In genomic region chr7:155684546-155684945, GRCh38 we compare ENCODE assay signal across 14 cellular contexts. TPM values are rescaled to one million over a fixed set of nuclear protein-coding genes. Genes with fewer than 3 reads are reported as not detected.
DNase-seq lines count a peak whose midpoint lies in the region; ATAC-seq and TF ChIP-seq lines count a peak whose summit lies in the region.
"Had no signal": no experiment of that assay in that cellular context is flagged by ENCODE, and none has a peak within 500 bp of the region (broad histone marks: within the 10 kb centered on the region; RNA-seq: fewer than 3 reads in every experiment).

No MANE protein-coding gene starts in this region.

- no peak overlapping the region for H3K4me3 Mint-ChIP-seq in WTC11
- peak overlapping the region; percentile 8 to 54 for H3K4me3 Mint-ChIP-seq in stimulated activated naive CD8-positive, alpha-beta T cell treated with anti-CD3 and anti-CD28 coated beads, Interleukin-15, amount 100 ng/mL, for 72 hours

- 61% methylated on average over 5 of the region's 5 CpGs for WGBS in hepatocyte (ENCODE audit: low lambda C conversion rate, missing lambda C conversion rate)
- no CpG with 5 or more reads among the region's 5 CpGs for WGBS in mesendoderm (ENCODE audit: extremely low coverage, insufficient coverage, low lambda C conversion rate)

- no peaks in the 10 kb centered on the region for H3K27me3 ChIP-seq in left ventricle myocardium inferior (ENCODE audit: low read depth)
- no peaks in the 10 kb centered on the region for H3K27me3 ChIP-seq in hepatocyte
- H3K27me3 ChIP-seq in mesendoderm (ENCODE audit: insufficient read depth, low read length, poor library complexity), result no peaks in the 10 kb centered on the region

- no peak overlapping the region for H2BK120ac ChIP-seq in mesendoderm (ENCODE audit: low read depth, low read length)

- H2BK15ac ChIP-seq in mesendoderm (replicated peaks; ENCODE audit: low read depth), result no peak overlapping the region

- peak; percentile 60 for ATAC-seq in Right ventricle myocardium superior (ENCODE audit: poor library complexity)
- ATAC-seq in WTC11, result peak; percentile 58
- no peak for ATAC-seq in stimulated activated naive CD8-positive, alpha-beta T cell treated with anti-CD3 and anti-CD28 coated beads, Interleukin-15, amount 100 ng/mL, for 72 hours
- no peak for ATAC-seq in GM19328 (IDR thresholded peaks at IDR 0.05; ENCODE audit: unreplicated experiment)

- H2AK5ac ChIP-seq in mesendoderm (ENCODE audit: low read length), result no peak overlapping the region

- DNase-seq in Right ventricle myocardium superior, result no peak
- no peak for DNase-seq in left ventricle myocardium inferior
- DNase-seq in WTC11 (ENCODE audit: low spot score), result no peak
- DNase-seq in hepatocyte (ENCODE audit: low spot score), result no peak
- DNase-seq in stimulated activated naive CD8-positive, alpha-beta T cell treated with anti-CD3 and anti-CD28 coated beads, Interleukin-15, amount 100 ng/mL, for 72 hours, result no peak
- no peak for DNase-seq in T-helper 2 cell
- DNase-seq in mesendoderm, result no peak
- DNase-seq: activated CD4-positive, alpha-beta T cell treated with anti-CD3 and anti-CD28 coated beads, Interleukin-2, amount 50 U/mL, for 48 hours; activated gamma-delta T cell; Caco-2; effector CD8-positive, alpha-beta T cell; NCI-H146; NCI-H2227 treated with DMSO at 0.1 percent for 48 hours had no signal

- H3K4me1 Mint-ChIP-seq in WTC11, result peaks cover 41% of the 10 kb centered on the region
- H3K4me1 Mint-ChIP-seq in stimulated activated naive CD8-positive, alpha-beta T cell treated with anti-CD3 and anti-CD28 coated beads, Interleukin-15, amount 100 ng/mL, for 72 hours, result peaks cover 69% of the 10 kb centered on the region

- H3K56ac ChIP-seq in mesendoderm (ENCODE audit: low read length), result no peak overlapping the region

- H3K4me3 ChIP-seq in left ventricle myocardium inferior (no peak overlapping the region), hepatocyte (no peak overlapping the region), mesendoderm (ENCODE audit: low read length) (no peak overlapping the region)

- CTCF ChIA-PET in WTC11 (lab: Charles Lee), result interaction anchor here (1.2 kb wide), 1 partner anchor 86 kb away, joined by 4 read pairs; no protein-coding TSS in a partner anchor

- no peak overlapping the region for H3K18ac ChIP-seq in mesendoderm (ENCODE audit: low read length)

- peak overlapping the region; percentile 6 for H3K27ac Mint-ChIP-seq in WTC11
- H3K27ac Mint-ChIP-seq in stimulated activated naive CD8-positive, alpha-beta T cell treated with anti-CD3 and anti-CD28 coated beads, Interleukin-15, amount 100 ng/mL, for 72 hours, result peak overlapping the region; percentile 54 to 74

- H3K27ac ChIP-seq in left ventricle myocardium inferior (replicated peaks), result no peak overlapping the region
- peak overlapping the region; percentile 11 for H3K27ac ChIP-seq in hepatocyte
- H3K27ac ChIP-seq in mesendoderm (ENCODE audit: low read depth, low read length), result no peak overlapping the region

- H3K4me2 ChIP-seq in hepatocyte (peak overlapping the region; percentile 17), mesendoderm (ENCODE audit: low read length) (no peak overlapping the region)

- H3K9me3 Mint-ChIP-seq in WTC11, result peaks cover 5% of the 10 kb centered on the region
- H3K9me3 Mint-ChIP-seq in stimulated activated naive CD8-positive, alpha-beta T cell treated with anti-CD3 and anti-CD28 coated beads, Interleukin-15, amount 100 ng/mL, for 72 hours, result peaks cover 4 to 6% of the 10 kb centered on the region in 2 donors

- H3K9ac ChIP-seq in mesendoderm (ENCODE audit: low read length), result no peak overlapping the region

- TF ChIP-seq CTCF in left ventricle myocardium inferior (IDR thresholded peaks at IDR 0.05; ENCODE audit: borderline replicate concordance) (no peak), WTC11 (IDR thresholded peaks at IDR 0.05) (no peak), hepatocyte (IDR thresholded peaks at IDR 0.05; ENCODE audit: poor library complexity) (no peak)

- peaks cover 78% of the 10 kb centered on the region for H3K79me2 ChIP-seq in hepatocyte
- H3K79me2 ChIP-seq in mesendoderm (ENCODE audit: control insufficient read depth, insufficient read depth, low read length), result peaks cover 21% of the 10 kb centered on the region

- peaks cover 5% of the 10 kb centered on the region for H3K79me1 ChIP-seq in mesendoderm (ENCODE audit: low read length)

- no peak overlapping the region for H3K4ac ChIP-seq in mesendoderm (ENCODE audit: low read depth, low read length)

- no peak overlapping the region for H4K5ac ChIP-seq in mesendoderm (ENCODE audit: low read length)

- H4K20me1 ChIP-seq in hepatocyte (ENCODE audit: insufficient read depth, poor library complexity, severe bottlenecking), result peaks cover 25% of the 10 kb centered on the region

- no peaks in the 10 kb centered on the region for H3K27me3 Mint-ChIP-seq in WTC11 (ENCODE audit: low read depth)
- H3K27me3 Mint-ChIP-seq in stimulated activated naive CD8-positive, alpha-beta T cell treated with anti-CD3 and anti-CD28 coated beads, Interleukin-15, amount 100 ng/mL, for 72 hours, result no peaks in the 10 kb centered on the region

- H2BK5ac ChIP-seq in mesendoderm (ENCODE audit: low read length), result no peak overlapping the region

- no peaks in the 10 kb centered on the region for H3K9me3 ChIP-seq in left ventricle myocardium inferior (replicated peaks)
- H3K9me3 ChIP-seq in hepatocyte (ENCODE audit: low read depth), result no peaks in the 10 kb centered on the region
- H3K9me3 ChIP-seq: Caco-2 had no signal

- H3K23ac ChIP-seq in mesendoderm (ENCODE audit: low read length), result no peak overlapping the region

- no peak overlapping the region for H4K8ac ChIP-seq in mesendoderm (ENCODE audit: low read depth, low read length)

- H2AFZ ChIP-seq in hepatocyte, result no peak overlapping the region

- peaks cover 51% of the 10 kb centered on the region for H3K36me3 Mint-ChIP-seq in WTC11

- H3K36me3 ChIP-seq in left ventricle myocardium inferior, result peaks cover 43% of the 10 kb centered on the region
- peaks cover 3% of the 10 kb centered on the region for H3K36me3 ChIP-seq in hepatocyte (replicated peaks; ENCODE audit: insufficient read depth, low read depth)
- no peaks in the 10 kb centered on the region for H3K36me3 ChIP-seq in mesendoderm (ENCODE audit: control insufficient read depth, insufficient read depth, low read length)

- POLR2A ChIA-PET in WTC11 (lab: Charles Lee), result no interaction called here

- H3K9me2 ChIP-seq in hepatocyte (replicated peaks; ENCODE audit: insufficient read depth), result no peaks in the 10 kb centered on the region

- H3K4me1 ChIP-seq in left ventricle myocardium inferior (peaks cover 36% of the 10 kb centered on the region), hepatocyte (ENCODE audit: insufficient read depth) (no peaks in the 10 kb centered on the region), mesendoderm (ENCODE audit: control insufficient read depth, low read depth, low read length) (peaks cover 2% of the 10 kb centered on the region)
- H3K4me1 ChIP-seq: Caco-2 had no signal

- intact Hi-C loops in Right ventricle myocardium superior (cut with DNase I), result no loop called here
- intact Hi-C loops in left ventricle myocardium inferior (cut with micrococcal nuclease), result no loop called here

TF ChIP-seq in WTC11, 78 proteins besides CTCF, POLR2A, EP300 and RAD21:
- TF ChIP-seq SMAD3 (CRISPR knock-in tag; IDR thresholded peaks at IDR 0.05; ENCODE audit: borderline replicate concordance) (no peak), ATF1 (CRISPR knock-in tag; IDR thresholded peaks at IDR 0.05) (no peak), CBFB (CRISPR knock-in tag; IDR thresholded peaks at IDR 0.05; ENCODE audit: low read depth) (no peak), TP53 (CRISPR knock-in tag; IDR thresholded peaks at IDR 0.05) (no peak), E2F4 (CRISPR knock-in tag; IDR thresholded peaks at IDR 0.05; ENCODE audit: borderline replicate concordance, low read depth) (no peak)

RNA-seq across cellular contexts. Expression of gene RBM33, which starts 40.1 kb away (rescaled TPM):
- 32.8 TPM for total RNA-seq in Right ventricle myocardium superior
- 30.8 TPM for total RNA-seq in left ventricle myocardium inferior
- 77.1 to 81.8 TPM (median 77.9 TPM) in 3 replicates for total RNA-seq in WTC11 (2021)
- 18.3 and 24.8 TPM in 2 replicates for total RNA-seq in hepatocyte
- polyA plus RNA-seq in hepatocyte, result 40.8 and 42.7 TPM in 2 replicates
- 25.3 TPM for polyA plus RNA-seq in mesendoderm (2013, experiment 1 of 2)
- 25.6 TPM for polyA plus RNA-seq in mesendoderm (2013, experiment 2 of 2)

Comparison
In these comparisons a context has a peak if more than half of its experiments do, and no peak if none do; other contexts are left out.
1. ATAC-seq: peak in Right ventricle myocardium superior (single experiment) and WTC11 (single experiment); none in stimulated activated naive CD8-positive, alpha-beta T cell treated with anti-CD3 and anti-CD28 coated beads, Interleukin-15, amount 100 ng/mL, for 72 hours (single experiment) and GM19328 (single experiment).